Comparison of ENCODE assay signal across 19 cellular contexts in genomic region chr11:116657842-116658825, GRCh38.
DNase-seq lines count a peak whose midpoint lies in the region; ATAC-seq and TF ChIP-seq lines count a peak whose summit lies in the region.
"Had no signal": no experiment of that assay in that cellular context is flagged by ENCODE, and none has a peak within 500 bp of the region (broad histone marks: within the 10 kb centered on the region; RNA-seq: fewer than 3 reads in every experiment).

No MANE protein-coding gene starts in this region.

- peak; percentile 11 for DNase-seq in NCI-H2171 treated with DMSO at 0.1 percent for 48 hours (lab: John Stamatoyannopoulos, UW)
- no peak for DNase-seq in NCI-H2171 (lab: John Stamatoyannopoulos, UW)
- peak; percentile 38 to 82 for DNase-seq in NCI-H524 (lab: John Stamatoyannopoulos, UW)
- DNase-seq in retina: peak; percentile 0
- no peak for DNase-seq in NCI-H526 treated with DMSO at 0.1 percent for 48 hours (lab: John Stamatoyannopoulos, UW)
- no peak for DNase-seq in left colon
- DNase-seq: activated CD4-positive, alpha-beta T cell treated with anti-CD3 and anti-CD28 coated beads, Interleukin-2, amount 50 U/mL, for 48 hours; Calu3; GF-D8; left lung; NCI-H2081 treated with DMSO at 0.1 percent for 48 hours; posterior cingulate gyrus; SHP77; testis had no signal

- TF ChIP-seq CTCF in VCaP (conservative IDR thresholded peaks at IDR 0.05): no peak

- intact Hi-C loops in left colon (cut with DNase I, micrococcal nuclease): no loop called here

- ATAC-seq in left colon (no peak), GM19455 (IDR thresholded peaks at IDR 0.05; ENCODE audit: unreplicated experiment) (no peak)
- ATAC-seq: left lung; natural killer cell treated with Interleukin-12 subunit alpha and Interleukin-12 subunit beta and Interleukin-15 and Interleukin-18, amount 100 ng/mL, for 72 hours; stimulated activated memory B cell treated with anti-CD40 and anti-IgM and Interleukin-4, amounts not matched to agents 10 μg/mL and 1 μg/mL and 100 μg/mL, for 72 hours had no signal

- peak overlapping the region; percentile 20; the same call in 1 of the 2 replicates for H3K27ac ChIP-seq in VCaP
- H3K27ac ChIP-seq: breast epithelium, left lung, testis had no signal

Comparison
In these comparisons a context has a peak if more than half of its experiments do, and no peak if none do; other contexts are left out.
1. DNase-seq: peak in NCI-H2171 treated with DMSO at 0.1 percent for 48 hours (single experiment), NCI-H524 (2 of 2) and retina (single experiment); none in NCI-H2171 (single experiment), NCI-H526 treated with DMSO at 0.1 percent for 48 hours (single experiment) and left colon (0 of 2).